ENCODE assay signal across 8 cellular contexts in genomic region chr1:8510041-8510823, GRCh38.
DNase-seq lines count a peak whose midpoint lies in the region; ATAC-seq, FAIRE-seq and TF ChIP-seq lines count a peak whose summit lies in the region.

No MANE protein-coding gene starts in this region.

- H3K36me3 ChIP-seq in breast epithelium (no peaks in the 10 kb centered on the region), GM12878 (ENCODE audit: control insufficient read depth in 2 of 2, insufficient read depth in 2 of 2, low read length in 1 of 2) (peaks cover 0 to 3% of the 10 kb centered on the region in 2 experiments; a peak in 2 of 4 replicates)

- intact Hi-C loops in breast epithelium (cut with DNase I; ENCODE audit: low total_unique reads) = no loop called here
- intact Hi-C loops in MCF 10A (cut with micrococcal nuclease) = no loop called here
- intact Hi-C loops in GM12878 (cut with micrococcal nuclease; ENCODE audit: unreplicated experiment) = no loop called here

- H3K27ac Mint-ChIP-seq in MCF 10A (ENCODE audit: low read depth, unreplicated experiment) = no peak overlapping the region
- H3K27ac Mint-ChIP-seq in stimulated activated naive B cell treated with anti-CD40 and anti-IgM and Interleukin-4, amounts not matched to agents 10 μg/mL and 1 μg/mL and 100 μg/mL, for 72 hours = peak overlapping the region; percentile 73

- DNase-seq in breast epithelium (ENCODE audit: low spot score in 2 of 2) (no peak), MCF 10A (ENCODE audit: unreplicated experiment) (no peak), GM12878 (ENCODE audit: low read depth, low spot score) (no peak), medulla oblongata (ENCODE audit: extremely low spot score) (peak; percentile 54)
- DNase-seq in stimulated activated naive B cell treated with anti-CD40 and anti-IgM and Interleukin-4, amounts not matched to agents 10 μg/mL and 1 μg/mL and 100 μg/mL, for 72 hours = no peak

- in situ Hi-C loops in GM12878 (cut with MboI) = no loop called here

- RAD21 ChIA-PET in GM12878 (lab: Charles Lee; ENCODE audit: unreplicated experiment) = interaction anchor here (0.8 to 2.6 kb wide), 10 partner anchors 16 to 161 kb away, joined by 3 to 9 read pairs (median 4); no protein-coding TSS in a partner anchor

- peak overlapping the region; percentile 0 for H3K9ac ChIP-seq in GM12878 (ENCODE audit: control insufficient read depth, insufficient read depth, low read length)

- BruUV-seq in MCF 10A (replicated peaks; lab: Mats Ljungman, UMichigan) (no TSS peak), GM12878 (replicated peaks; lab: Mats Ljungman, UMichigan) (no TSS peak)

- TF ChIP-seq POLR2A in breast epithelium (IDR thresholded peaks at IDR 0.05) = no peak
- TF ChIP-seq POLR2A in GM12878 (IDR thresholded peaks at IDR 0.05; ENCODE audit: low read depth, low read length) = no peak

- H3K4me3 ChIP-seq in breast epithelium (peak overlapping the region in 2 of 3 donors; percentile 10 to 43), GM12878 (peak overlapping the region; percentile 52; the same call in 1 of the 2 replicates)

- no peak for TF ChIP-seq EP300 in GM12878 (IDR thresholded peaks at IDR 0.05; ENCODE audit: borderline replicate concordance in 1 of 2, control insufficient read depth in 1 of 2, low read depth in 2 of 2, low read length in 2 of 2)

- no peak overlapping the region for H3K4me3 Mint-ChIP-seq in MCF 10A (ENCODE audit: unreplicated experiment)
- peak overlapping the region; percentile 71 to 72 for H3K4me3 Mint-ChIP-seq in stimulated activated naive B cell treated with anti-CD40 and anti-IgM and Interleukin-4, amounts not matched to agents 10 μg/mL and 1 μg/mL and 100 μg/mL, for 72 hours

- H3K9me3 Mint-ChIP-seq in MCF 10A (ENCODE audit: unreplicated experiment) = no peaks in the 10 kb centered on the region
- H3K9me3 Mint-ChIP-seq in stimulated activated naive B cell treated with anti-CD40 and anti-IgM and Interleukin-4, amounts not matched to agents 10 μg/mL and 1 μg/mL and 100 μg/mL, for 72 hours = no peaks in the 10 kb centered on the region

- H3K27ac ChIP-seq in breast epithelium (peak overlapping the region; percentile 76 to 84), GM12878 (ENCODE audit: control insufficient read depth, insufficient read depth) (peak overlapping the region; percentile 60)

- 5% methylated on average over 9 of the region's 9 CpGs for WGBS in GM12878 (ENCODE audit: insufficient coverage, insufficient replicate concordance, low lambda C conversion rate, missing lambda C conversion rate)

- H3K36me3 Mint-ChIP-seq in MCF 10A (ENCODE audit: insufficient read depth, unreplicated experiment) = peaks cover 30% of the 10 kb centered on the region
- H3K36me3 Mint-ChIP-seq in stimulated activated naive B cell treated with anti-CD40 and anti-IgM and Interleukin-4, amounts not matched to agents 10 μg/mL and 1 μg/mL and 100 μg/mL, for 72 hours = peaks cover 23 to 24% of the 10 kb centered on the region in 2 donors

- ATAC-seq in GM12878 (peak; percentile 85), GM18502 (IDR thresholded peaks at IDR 0.05; ENCODE audit: poor library complexity, unreplicated experiment) (no peak), HG03565 (IDR thresholded peaks at IDR 0.05; ENCODE audit: unreplicated experiment) (no peak), esophagus mucosa (no peak)
- ATAC-seq in stimulated activated naive B cell treated with anti-CD40 and anti-IgM and Interleukin-4, amounts not matched to agents 10 μg/mL and 1 μg/mL and 100 μg/mL, for 72 hours (replicated peaks) = peak; percentile 73 to 80

- H3K9me3 ChIP-seq in breast epithelium = no peaks in the 10 kb centered on the region
- H3K9me3 ChIP-seq in GM12878 (replicated peaks; ENCODE audit: control insufficient read depth, insufficient read depth, low read length) = no peaks in the 10 kb centered on the region

- H3K4me1 ChIP-seq in breast epithelium (peaks cover 0 to 6% of the 10 kb centered on the region in 2 donors), GM12878 (ENCODE audit: control insufficient read depth, insufficient read depth, low read length) (peaks cover 16% of the 10 kb centered on the region)

- no peak for TF ChIP-seq RAD21 in GM12878 (IDR thresholded peaks at IDR 0.05; ENCODE audit: insufficient read depth, low read depth, low read length)

- peaks cover 2% of the 10 kb centered on the region for H3K79me2 ChIP-seq in GM12878 (ENCODE audit: control insufficient read depth, insufficient read depth, low read length)

- POLR2A ChIA-PET in MCF 10A (lab: Yijun Ruan, JAX) (interaction anchor here (1.0 to 2.0 kb wide), 3 partner anchors 13 to 15 kb away, joined by 3 to 8 read pairs (median 6); no protein-coding TSS in a partner anchor), GM12878 (lab: Charles Lee) (interaction anchor here (0.5 to 1.2 kb wide), 4 partner anchors 11 to 516 kb away, joined by 3 to 5 read pairs (median 3); no protein-coding TSS in a partner anchor)

- no peaks in the 10 kb centered on the region for H4K20me1 ChIP-seq in GM12878 (ENCODE audit: control insufficient read depth, insufficient read depth)

- no peak for FAIRE-seq in GM12878 (lab: Jason Lieb, UNC)

- H3K4me2 ChIP-seq in GM12878 (ENCODE audit: control insufficient read depth, insufficient read depth) = peak overlapping the region; percentile 72

- H3K27me3 ChIP-seq in breast epithelium (no peaks in the 10 kb centered on the region), GM12878 (replicated peaks in 1 of 2; ENCODE audit: control insufficient read depth in 2 of 2, insufficient read depth in 2 of 2, low read length in 1 of 2) (no peaks in the 10 kb centered on the region)

- CTCF ChIA-PET in MCF 10A (lab: Yijun Ruan, JAX) = interaction anchor here (0.6 kb wide), 1 partner anchor 579 kb away, joined by 5 read pairs; no protein-coding TSS in a partner anchor
- CTCF ChIA-PET in GM12878 (lab: Yijun Ruan, JAX) = interaction anchor here (0.7 to 5.1 kb wide), 9 partner anchors 11 to 339 kb away, joined by 3 to 30 read pairs (median 3); no protein-coding TSS in a partner anchor

- TF ChIP-seq CTCF in breast epithelium (IDR thresholded peaks at IDR 0.05) (no peak), MCF 10A (IDR thresholded peaks at IDR 0.05; ENCODE audit: unreplicated experiment) (no peak), GM12878 (IDR thresholded peaks at IDR 0.05 in 2 of 3, conservative IDR thresholded peaks at IDR 0.05 in 1 of 3; ENCODE audit: control insufficient read depth in 2 of 3, extremely low read depth in 1 of 3, insufficient read depth in 1 of 3, low read depth in 3 of 3, low read length in 3 of 3) (no peak)

- SMC1A ChIA-PET in GM12878 (lab: Charles Lee; ENCODE audit: uncharacterized antibody, unreplicated experiment) = interaction anchor here (0.8 to 2.7 kb wide), 25 partner anchors 9 to 216 kb away, joined by 3 to 12 read pairs (median 4); no protein-coding TSS in a partner anchor

- H3K4me1 Mint-ChIP-seq in MCF 10A (ENCODE audit: insufficient read depth, unreplicated experiment) = peaks cover 14% of the 10 kb centered on the region
- peaks cover 15 to 40% of the 10 kb centered on the region in 2 donors for H3K4me1 Mint-ChIP-seq in stimulated activated naive B cell treated with anti-CD40 and anti-IgM and Interleukin-4, amounts not matched to agents 10 μg/mL and 1 μg/mL and 100 μg/mL, for 72 hours

- H2AFZ ChIP-seq in GM12878 (ENCODE audit: control insufficient read depth, low read depth, low read length) = peak overlapping the region; percentile 22

- H3K27me3 Mint-ChIP-seq in MCF 10A (ENCODE audit: insufficient read depth, unreplicated experiment) = no peaks in the 10 kb centered on the region
- no peaks in the 10 kb centered on the region for H3K27me3 Mint-ChIP-seq in stimulated activated naive B cell treated with anti-CD40 and anti-IgM and Interleukin-4, amounts not matched to agents 10 μg/mL and 1 μg/mL and 100 μg/mL, for 72 hours

TF ChIP-seq in GM12878, 131 proteins besides CTCF, POLR2A, EP300 and RAD21 (continues in another document):
- TF ChIP-seq IKZF2 (IDR thresholded peaks at IDR 0.05) = peak; percentile 10 to 24; a peak in 1 of 4 replicates
- no peak for TF ChIP-seq POLR2AphosphoS2 (IDR thresholded peaks at IDR 0.05; ENCODE audit: low read depth, low read length)
- no peak for TF ChIP-seq REST (IDR thresholded peaks at IDR 0.05; ENCODE audit: low read depth, low read length)
- no peak for TF ChIP-seq DPF2 (IDR thresholded peaks at IDR 0.05)
- no peak for TF ChIP-seq CBX3 (IDR thresholded peaks at IDR 0.05; ENCODE audit: borderline replicate concordance, low read depth)

Comparison
In these comparisons a context has a peak if more than half of its experiments do, and no peak if none do; other contexts are left out.
1. ATAC-seq: peak in GM12878 (single experiment) and stimulated activated naive B cell treated with anti-CD40 and anti-IgM and Interleukin-4, amounts not matched to agents 10 μg/mL and 1 μg/mL and 100 μg/mL, for 72 hours (2 of 2); none in GM18502 (single experiment), HG03565 (single experiment) and esophagus mucosa (single experiment).